12 cellular contexts compared by ENCODE assay signal in genomic region chr4:188941524-188942109, GRCh38.
DNase-seq lines count a peak whose midpoint lies in the region; TF ChIP-seq lines count a peak whose summit lies in the region.
"Had no signal": no experiment of that assay in that cellular context is flagged by ENCODE, and none has a peak within 500 bp of the region (broad histone marks: within the 10 kb centered on the region; RNA-seq: fewer than 3 reads in every experiment).

No MANE protein-coding gene starts in this region.

- H3K27ac ChIP-seq in brain microvascular endothelial cell (peak overlapping the region; percentile 50), esophagus muscularis mucosa (replicated peaks in 1 of 4) (no peak overlapping the region), right atrium auricular region (no peak overlapping the region), stomach (no peak overlapping the region)

- H3K9me3 ChIP-seq in esophagus muscularis mucosa, result no peaks in the 10 kb centered on the region
- no peaks in the 10 kb centered on the region for H3K9me3 ChIP-seq in right atrium auricular region
- H3K9me3 ChIP-seq in stomach, result no peaks in the 10 kb centered on the region

- H3K4me3 ChIP-seq in brain microvascular endothelial cell (ENCODE audit: low read depth, low read length) (no peak overlapping the region), esophagus muscularis mucosa (no peak overlapping the region), right atrium auricular region (no peak overlapping the region), stomach (no peak overlapping the region)

- WGBS in esophagus muscularis mucosa, result 20% methylated on average over 3 of the region's 3 CpGs
- 50 to 76% (median 71%) methylated on average over 3 of the region's 3 CpGs for WGBS in stomach, 5 donors

- no peak for TF ChIP-seq POLR2A in esophagus muscularis mucosa (IDR thresholded peaks at IDR 0.05; ENCODE audit: low read depth)
- no peak for TF ChIP-seq POLR2A in stomach (IDR thresholded peaks at IDR 0.05)

- H3K4me1 ChIP-seq in esophagus muscularis mucosa (peaks cover 0 to 8% (median 0%) of the 10 kb centered on the region in 4 donors), right atrium auricular region (no peaks in the 10 kb centered on the region), stomach (no peaks in the 10 kb centered on the region)

- H3K27me3 ChIP-seq in brain microvascular endothelial cell (replicated peaks), result no peaks in the 10 kb centered on the region
- H3K27me3 ChIP-seq in esophagus muscularis mucosa, result no peaks in the 10 kb centered on the region
- no peaks in the 10 kb centered on the region for H3K27me3 ChIP-seq in right atrium auricular region
- H3K27me3 ChIP-seq in stomach, result no peaks in the 10 kb centered on the region

- TF ChIP-seq EP300 in esophagus muscularis mucosa (IDR thresholded peaks at IDR 0.05) (no peak), stomach (IDR thresholded peaks at IDR 0.05) (no peak)

- H3K36me3 ChIP-seq in brain microvascular endothelial cell (replicated peaks), result no peaks in the 10 kb centered on the region
- H3K36me3 ChIP-seq in esophagus muscularis mucosa, result no peaks in the 10 kb centered on the region
- H3K36me3 ChIP-seq in right atrium auricular region, result no peaks in the 10 kb centered on the region
- H3K36me3 ChIP-seq in stomach, result no peaks in the 10 kb centered on the region

- DNase-seq in AG08396 (ENCODE audit: low spot score) (peak; percentile 74), HT1080 (ENCODE audit: low read depth) (peak; percentile 98), brain microvascular endothelial cell (peak; percentile 96), kidney tubule cell (ENCODE audit: low spot score) (peak; percentile 100), esophagus muscularis mucosa (ENCODE audit: extremely low spot score) (no peak), mucosa of gallbladder (ENCODE audit: low spot score) (no peak), right atrium auricular region (ENCODE audit: low spot score) (no peak), stomach (no peak)
- DNase-seq: activated T-cell treated with anti-CD3 and anti-CD28 coated beads, Interleukin-2, amount 50 U/mL, for 48 hours; CD4-positive, CD25-positive, alpha-beta regulatory T cell; cerebellar nuclear complex; stimulated activated naive CD4-positive, alpha-beta T cell had no signal

- in situ Hi-C loops in brain microvascular endothelial cell (cut with HindIII; ENCODE audit: low pct_ligation_motif_present, low sequenced_read_pairs), result no loop called here

- intact Hi-C loops in esophagus muscularis mucosa (cut with DNase I), result no loop called here
- intact Hi-C loops in stomach (cut with DNase I; ENCODE audit: low total_unique reads), result no loop called here

- no peak for TF ChIP-seq CTCF in brain microvascular endothelial cell (IDR thresholded peaks at IDR 0.05; ENCODE audit: low read depth, low read length, missing control alignments)
- TF ChIP-seq CTCF in esophagus muscularis mucosa (IDR thresholded peaks at IDR 0.05), result no peak
- TF ChIP-seq CTCF in right atrium auricular region (IDR thresholded peaks at IDR 0.05), result no peak
- TF ChIP-seq CTCF in stomach (IDR thresholded peaks at IDR 0.05), result no peak

Comparison
In these comparisons a context has a peak if more than half of its experiments do, and no peak if none do; other contexts are left out.
1. DNase-seq: peak in AG08396 (single experiment), HT1080 (single experiment), brain microvascular endothelial cell (single experiment) and kidney tubule cell (single experiment); none in esophagus muscularis mucosa (single experiment), mucosa of gallbladder (single experiment), right atrium auricular region (single experiment) and stomach (single experiment).